23 cellular contexts compared by ENCODE assay signal in the genomic region with DNA sequence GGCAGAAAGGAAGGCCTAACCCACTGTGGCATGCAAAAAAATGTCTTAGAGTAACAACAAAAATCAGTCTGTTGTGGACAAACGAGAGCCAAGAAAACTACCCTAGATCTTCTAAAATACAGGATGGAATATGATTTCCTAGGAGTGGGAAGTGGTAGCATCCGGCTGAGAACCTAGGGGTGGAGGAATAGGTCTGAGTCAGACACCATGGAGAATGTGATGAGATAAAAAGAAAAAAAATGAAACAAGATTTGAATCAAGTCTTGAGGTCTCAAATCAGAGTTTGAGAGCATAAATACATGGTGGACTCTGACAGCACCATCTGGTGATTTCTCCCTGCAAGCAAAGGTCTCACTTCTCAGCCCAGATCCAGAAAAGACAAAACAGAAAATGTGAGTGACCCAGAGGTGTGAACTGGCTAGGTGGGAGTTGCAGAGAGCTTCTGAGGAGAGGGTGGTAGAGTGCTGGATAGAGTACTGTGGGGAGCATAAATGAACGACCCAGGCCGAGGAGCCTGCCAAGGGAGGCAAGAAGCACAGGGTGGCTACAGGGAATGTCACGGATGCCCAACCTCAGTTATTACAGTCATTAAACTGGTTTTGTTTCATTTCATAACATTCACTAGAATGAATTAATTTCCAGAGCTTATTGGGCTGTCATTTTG. TPM values are rescaled to one million over a fixed set of nuclear protein-coding genes. Genes with fewer than 3 reads are reported as not detected.
A peak's percentile ranks its signal among the peaks of the same experiment; 100 is the strongest.
DNase-seq lines count a peak whose midpoint lies in the region; ATAC-seq and TF ChIP-seq lines count a peak whose summit lies in the region.
"Had no signal": no experiment of that assay in that cellular context is flagged by ENCODE, and none has a peak within 500 bp of the region (broad histone marks: within the 10 kb centered on the region; RNA-seq: fewer than 3 reads in every experiment).

No MANE protein-coding gene starts in this region.

- H3K27ac ChIP-seq in osteoblast (ENCODE audit: low read depth, low read length), result peak overlapping the region; percentile 90
- H3K27ac ChIP-seq: cardiac muscle cell, gastroesophageal sphincter had no signal

- peak overlapping the region; percentile 85 for H3K4me2 ChIP-seq in osteoblast (ENCODE audit: insufficient read depth, low read length)

- H3K27me3 ChIP-seq in osteoblast (ENCODE audit: insufficient read depth, low read length), result no peaks in the 10 kb centered on the region
- no peaks in the 10 kb centered on the region for H3K27me3 ChIP-seq in H7 (ENCODE audit: control insufficient read depth, insufficient read depth, low read length)
- H3K27me3 ChIP-seq: cardiac muscle cell, gastroesophageal sphincter had no signal

- peak overlapping the region; percentile 17 for H2AFZ ChIP-seq in osteoblast (ENCODE audit: low read length)

- peaks cover 53% of the 10 kb centered on the region for H3K79me2 ChIP-seq in osteoblast (ENCODE audit: insufficient read depth, low read length)

- DNase-seq in Daoy (ENCODE audit: low read depth) (peak; percentile 73), M059J (ENCODE audit: low read depth) (peak; percentile 76), choroid plexus epithelial cell (ENCODE audit: low read depth) (peak; percentile 52), osteoblast (ENCODE audit: insufficient read length, low spot score, missing footprints) (peak; percentile 64), MV-4-11 (lab: John Stamatoyannopoulos, UW) (no peak), H7 (no peak), DMS53 treated with DMSO at 0.1 percent for 48 hours (lab: John Stamatoyannopoulos, UW; ENCODE audit: unreplicated experiment) (no peak)
- DNase-seq: activated CD4-positive, alpha-beta T cell treated with anti-CD3 and anti-CD28 coated beads, Interleukin-2, amount 50 U/mL, for 4 hours; activated effector memory CD4-positive, alpha-beta T cell treated with Interleukin-2 at 50 U/mL for 16 hours; activated naive CD8-positive, alpha-beta T cell treated with anti-CD3 and anti-CD28 coated beads, Interleukin-2, amount 50 U/mL, for 24 hours; CD8-positive, alpha-beta T cell; DND-41; left cardiac atrium; natural killer cell; NCI-H1694; NCI-H2227 treated with DMSO at 0.1 percent for 48 hours; NCI-H82; stimulated activated CD4-positive, alpha-beta T cell treated with anti-CD3 and anti-CD28 coated beads, Interleukin-1b, Interleukin-23, amount 100 ng/mL, for 48 hours; stimulated activated naive CD4-positive, alpha-beta T cell treated with Interleukin-2 at 50 U/mL for 16 hours had no signal

- H3K36me3 ChIP-seq in osteoblast (ENCODE audit: insufficient read depth, low read length) (no peaks in the 10 kb centered on the region), H7 (replicated peaks; ENCODE audit: control insufficient read depth, insufficient read depth, low read length) (no peaks in the 10 kb centered on the region)
- H3K36me3 ChIP-seq: cardiac muscle cell, gastroesophageal sphincter had no signal

- H3K9me3 ChIP-seq in osteoblast (ENCODE audit: low read depth, low read length), result no peaks in the 10 kb centered on the region
- H3K9me3 ChIP-seq: gastroesophageal sphincter had no signal

- peaks cover 79% of the 10 kb centered on the region for H3K4me1 ChIP-seq in osteoblast (ENCODE audit: insufficient read depth, low read length)

- no peak for ATAC-seq in GM21786 (IDR thresholded peaks at IDR 0.05; ENCODE audit: unreplicated experiment)
- ATAC-seq: activated naive CD8-positive, alpha-beta T cell treated with anti-CD3 and anti-CD28 coated beads, Interleukin-2, amount 50 U/mL, for 24 hours; CD8-positive, alpha-beta T cell; gastroesophageal sphincter; natural killer cell; WTC11 had no signal

- H3K4me3 ChIP-seq in choroid plexus epithelial cell (ENCODE audit: low read depth, low read length) (no peak overlapping the region), osteoblast (ENCODE audit: insufficient read depth, low read length) (peak overlapping the region; percentile 70), H7 (ENCODE audit: insufficient read depth, low read depth, low read length) (no peak overlapping the region)
- H3K4me3 ChIP-seq: cardiac muscle cell, gastroesophageal sphincter had no signal

- no peaks in the 10 kb centered on the region for H4K20me1 ChIP-seq in osteoblast (ENCODE audit: insufficient read depth, low read length)

- TF ChIP-seq CTCF in choroid plexus epithelial cell (conservative IDR thresholded peaks at IDR 0.05; ENCODE audit: low read depth, low read length) (no peak), osteoblast (IDR thresholded peaks at IDR 0.05; ENCODE audit: extremely low read depth, low read depth, low read length) (no peak)

RNA-seq across cellular contexts. Expression of gene VEPH1, which starts 27.6 kb away (rescaled TPM):
- 74.1 and 87.1 TPM in 2 replicates for total RNA-seq in Daoy (2014; rRNA removed; shearing (Covaris generic))
- total RNA-seq in M059J (2014; rRNA removed; shearing (Covaris generic)), result 54.4 and 58.0 TPM in 2 replicates
- total RNA-seq in osteoblast, result 23.2 and 25.3 TPM in 2 replicates
- total RNA-seq in H7 (2014; rRNA removed; shearing (Covaris generic)), result 0.67 and 3.3 TPM in 2 replicates
- total RNA-seq: CD8-positive, alpha-beta T cell had no signal

Comparison
In these comparisons a context has a peak if more than half of its experiments do, and no peak if none do; other contexts are left out.
1. DNase-seq: peak in Daoy (single experiment), M059J (single experiment), choroid plexus epithelial cell (single experiment) and osteoblast (single experiment); none in MV-4-11 (single experiment), H7 (single experiment) and DMS53 treated with DMSO at 0.1 percent for 48 hours (single experiment).